13 cellular contexts compared by ENCODE assay signal in the genomic region with DNA sequence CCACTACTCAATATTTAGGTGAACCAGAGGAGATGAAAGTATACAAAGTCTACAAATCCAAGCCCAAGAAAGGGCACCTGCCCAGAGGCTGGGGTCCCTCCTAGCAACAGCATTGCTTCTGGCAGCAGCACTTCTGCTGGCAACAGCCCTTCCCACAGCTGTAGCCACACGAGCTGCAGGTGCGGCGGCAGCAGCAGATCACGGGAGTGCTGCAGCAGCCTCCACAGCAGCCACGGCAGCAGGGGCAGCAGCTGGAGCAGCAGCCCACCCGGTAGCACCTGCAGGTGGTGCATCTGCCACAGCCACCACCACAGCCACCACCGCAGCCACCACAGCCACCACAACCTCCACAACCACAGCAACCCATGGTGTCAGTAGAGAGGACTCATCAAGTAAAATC. TPM values are rescaled to one million over a fixed set of nuclear protein-coding genes. Genes with fewer than 3 reads are reported as not detected.
DNase-seq lines count a peak whose midpoint lies in the region; ATAC-seq, FAIRE-seq and TF ChIP-seq lines count a peak whose summit lies in the region.
"Not testable (repeated sequence)": the region's sequence is repeated elsewhere in the genome, so short reads cannot be mapped to it uniquely, and the experiment has no call there.
"Had no signal": no experiment of that assay in that cellular context is flagged by ENCODE, and none has a peak within 500 bp of the region (broad histone marks: within the 10 kb centered on the region; RNA-seq: fewer than 3 reads in every experiment).

A gene with protein sequence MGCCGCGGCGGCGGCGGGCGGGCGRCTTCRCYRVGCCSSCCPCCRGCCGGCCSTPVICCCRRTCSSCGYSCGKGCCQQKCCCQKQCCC (minus strand): TSS at position 367 of the 400 bp plus-strand sequence. CDS start 0 bp downstream, at position 367.

- in situ Hi-C loops in brain microvascular endothelial cell (cut with HindIII; ENCODE audit: low pct_ligation_motif_present, low sequenced_read_pairs); HepG2 (cut with HindIII; ENCODE audit: extremely low pct_ligation_motif_present, low pct_unique_long_range_greater_than_20kb): not testable (repeated sequence)

- not testable (repeated sequence) for TF ChIP-seq CTCF in GM06990 (IDR thresholded peaks at IDR 0.05; ENCODE audit: insufficient read depth, low read length, poor library complexity, severe bottlenecking); RWPE2 (IDR thresholded peaks at IDR 0.05; ENCODE audit: poor library complexity, severe bottlenecking); brain microvascular endothelial cell (IDR thresholded peaks at IDR 0.05; ENCODE audit: low read depth, low read length, missing control alignments); HepG2 (CRISPR knock-in tag; IDR thresholded peaks at IDR 0.05); osteoblast (IDR thresholded peaks at IDR 0.05; ENCODE audit: extremely low read depth, low read depth, low read length)

- peaks cover 16 to 21% (median 19%) of the 10 kb centered on the region in 3 donors for H3K4me1 Mint-ChIP-seq in IgD-negative memory B cell

- not testable (repeated sequence) for H3K36me3 Mint-ChIP-seq in IgD-negative memory B cell

- CTCF ChIA-PET in HepG2 (lab: Yijun Ruan, JAX; ENCODE audit: low intra/inter-chr PET ratio, low total read pairs), result not testable (repeated sequence)

- H3K27ac ChIP-seq in ACC112 (ENCODE audit: low read depth, low read length) (peak within 1 kb of the TSS; percentile 98), RWPE2 (ENCODE audit: poor library complexity, severe bottlenecking) (peak within 1 kb of the TSS; percentile 52), brain microvascular endothelial cell (peak within 1 kb of the TSS; percentile 66), esophagus (ENCODE audit: low read depth in 2 of 2, low read length in 1 of 2) (peak within 1 kb of the TSS; percentile 25 to 60), osteoblast (ENCODE audit: low read depth, low read length) (peak within 1 kb of the TSS; percentile 91)
- not testable (repeated sequence) for H3K27ac ChIP-seq in HepG2 (ENCODE audit: extremely low read length, insufficient read depth, low read length)

- intact Hi-C loops in HepG2 (cut with micrococcal nuclease; ENCODE audit: unreplicated experiment), result not testable (repeated sequence)

- POLR2A ChIA-PET in HepG2 (lab: Yijun Ruan, JAX), result not testable (repeated sequence)

- H3K9ac ChIP-seq in HepG2 (ENCODE audit: insufficient read depth, low read depth, low read length), result not testable (repeated sequence)

- not testable (repeated sequence) for H4K20me1 ChIP-seq in HepG2 (ENCODE audit: insufficient read depth, low read length); osteoblast (ENCODE audit: insufficient read depth, low read length)

- not testable (repeated sequence) for H3K27me3 Mint-ChIP-seq in IgD-negative memory B cell

- TF ChIP-seq RAD21 in HepG2 (CRISPR knock-in tag; IDR thresholded peaks at IDR 0.05), result not testable (repeated sequence)

- not testable (repeated sequence) for H3K36me3 ChIP-seq in ACC112 (ENCODE audit: insufficient read depth, low read length); GM06990 (ENCODE audit: control insufficient read depth, insufficient read depth, low read length); RWPE2 (ENCODE audit: low read depth); brain microvascular endothelial cell (replicated peaks); esophagus (ENCODE audit: control insufficient read depth in 2 of 2, insufficient read depth in 2 of 2, low read length in 1 of 2); HepG2 (replicated peaks in 1 of 2; ENCODE audit: control insufficient read depth in 1 of 2, insufficient read depth in 2 of 2, low read length in 2 of 2); osteoblast (ENCODE audit: insufficient read depth, low read length)

- TF ChIP-seq POLR2A in HepG2 (IDR thresholded peaks at IDR 0.05; ENCODE audit: insufficient read depth in 1 of 2, low read depth in 2 of 2, low read length in 2 of 2), result not testable (repeated sequence)

- not testable (repeated sequence) for H3K4me1 ChIP-seq in ACC112 (ENCODE audit: control insufficient read depth, insufficient read depth, low read length, unreplicated experiment); esophagus (ENCODE audit: control insufficient read depth in 2 of 2, insufficient read depth in 2 of 2, low read length in 1 of 2); HepG2 (ENCODE audit: insufficient read depth, low read length)
- H3K4me1 ChIP-seq in RWPE2 (ENCODE audit: insufficient read depth, poor library complexity, severe bottlenecking) (peaks cover 24% of the 10 kb centered on the region), osteoblast (ENCODE audit: insufficient read depth, low read length) (peaks cover 15% of the 10 kb centered on the region)

- peak; percentile 49 for DNase-seq in GM06990 (ENCODE audit: extremely low read depth, insufficient read length)
- DNase-seq in RWPE2 (ENCODE audit: low spot score); brain microvascular endothelial cell; HepG2 (ENCODE audit: low spot score); osteoblast (ENCODE audit: insufficient read length, low spot score, missing footprints): not testable (repeated sequence)

- BruUV-seq in HepG2 (replicated peaks; lab: Mats Ljungman, UMichigan), result not testable (repeated sequence)

- FAIRE-seq in HepG2 (lab: Jason Lieb, UNC), result not testable (repeated sequence)

- 78 to 80% methylated on average over 7 of the region's 7 CpGs for WGBS in esophagus, 2 donors
- 67% methylated on average over 3 of the region's 7 CpGs for WGBS in HepG2 (ENCODE audit: low lambda C conversion rate)

- not testable (repeated sequence) for H3K4me3 ChIP-seq in ACC112 (ENCODE audit: low read depth, low read length); GM06990 (replicated peaks; ENCODE audit: low read depth, low read length); RWPE2 (ENCODE audit: severe bottlenecking); brain microvascular endothelial cell (ENCODE audit: low read depth, low read length); esophagus (ENCODE audit: low read depth in 1 of 2, low read length in 2 of 2); HepG2 (replicated peaks in 1 of 3; ENCODE audit: insufficient read depth in 1 of 3, low read depth in 2 of 3, low read length in 3 of 3); osteoblast (ENCODE audit: insufficient read depth, low read length)

- H3K27ac Mint-ChIP-seq in IgD-negative memory B cell, result peak within 1 kb of the TSS; percentile 79 to 95 (median 84)

- TF ChIP-seq EP300 in HepG2 (IDR thresholded peaks at IDR 0.05; ENCODE audit: low read depth in 2 of 2, low read length in 2 of 2); HepG2 (CRISPR knock-in tag; IDR thresholded peaks at IDR 0.05; ENCODE audit: borderline replicate concordance): not testable (repeated sequence)

- H3K4me3 Mint-ChIP-seq in IgD-negative memory B cell, result peak within 1 kb of the TSS in 2 of 4 donors; percentile 24 to 66

- not testable (repeated sequence) for ATAC-seq in RWPE2 (ENCODE audit: low read depth)
- ATAC-seq in HepG2, result peak; percentile 18; the same call in 2 of the 3 replicates

- peak within 1 kb of the TSS; percentile 36 for H3K4me2 ChIP-seq in HepG2 (ENCODE audit: low read depth, low read length)
- H3K4me2 ChIP-seq in osteoblast (ENCODE audit: insufficient read depth, low read length), result peak within 1 kb of the TSS; percentile 48

- not testable (repeated sequence) for H3K9me3 ChIP-seq in RWPE2 (ENCODE audit: severe bottlenecking); esophagus (ENCODE audit: control insufficient read depth in 2 of 2, insufficient read depth in 1 of 2, low read depth in 1 of 2, low read length in 1 of 2); HepG2 (ENCODE audit: low read length); osteoblast (ENCODE audit: low read depth, low read length)

- not testable (repeated sequence) for H3K9me3 Mint-ChIP-seq in IgD-negative memory B cell

- H3K79me2 ChIP-seq in ACC112 (ENCODE audit: control insufficient read depth, insufficient read depth, low read length, unreplicated experiment); HepG2 (ENCODE audit: insufficient read depth, low read length); osteoblast (ENCODE audit: insufficient read depth, low read length): not testable (repeated sequence)

- H2AFZ ChIP-seq in ACC112 (ENCODE audit: low read length, unreplicated experiment); HepG2 (ENCODE audit: low read length); osteoblast (ENCODE audit: low read length): not testable (repeated sequence)

- H3K27me3 ChIP-seq in ACC112 (ENCODE audit: insufficient read depth, low read length); GM06990 (replicated peaks; ENCODE audit: control insufficient read depth, insufficient read depth, low read length); RWPE2 (ENCODE audit: insufficient read depth, poor library complexity, severe bottlenecking); brain microvascular endothelial cell (replicated peaks); esophagus (ENCODE audit: control insufficient read depth in 1 of 2, insufficient read depth in 2 of 2, low read length in 2 of 2); osteoblast (ENCODE audit: insufficient read depth, low read length): not testable (repeated sequence)
- H3K27me3 ChIP-seq in HepG2 (ENCODE audit: control insufficient read depth in 1 of 2, insufficient read depth in 2 of 2, low read length in 2 of 2), result peaks cover 0 to 12% of the 10 kb centered on the region in 2 experiments; a peak in 2 of 5 replicates

RNA-seq across cellular contexts. Expression of the gene that starts here (rescaled TPM):
- not detected for polyA plus RNA-seq in IgD-negative memory B cell
- polyA plus RNA-seq in esophagus, result not detected
- not detected in 2 replicates for total RNA-seq in HepG2 (2016; rRNA removed; fragmentation: Illumina TruSeq; extraction: Trizol)
- total RNA-seq in HepG2 (2016; cell fraction: cytosol; rRNA removed; fragmentation: Illumina TruSeq; extraction: Trizol; ENCODE audit: low read depth), result not detected in 2 replicates
- total RNA-seq in HepG2 (2016; cell fraction: insoluble cytoplasmic fraction; rRNA removed; fragmentation: Illumina TruSeq; extraction: Trizol), result not detected in 2 replicates
- total RNA-seq in HepG2 (2016; cell fraction: membrane; rRNA removed; fragmentation: Illumina TruSeq; extraction: Trizol), result not detected in 2 replicates
- total RNA-seq in HepG2 (2016; cell fraction: nucleus; rRNA removed; fragmentation: Illumina TruSeq; extraction: Trizol), result not detected in 2 replicates
- not detected in 2 replicates for polyA plus RNA-seq in HepG2 (2011; rRNA removed)
- polyA plus RNA-seq in HepG2 (2011; cell fraction: cytosol; rRNA removed), result not detected in 2 replicates
- not detected in 2 replicates for polyA plus RNA-seq in HepG2 (2011; cell fraction: nucleus; rRNA removed)
- not detected in 2 replicates for polyA plus RNA-seq in HepG2 (2012)
- not detected in 2 replicates for polyA plus RNA-seq in HepG2 (2016; cell fraction: cytosol; fragmentation: Illumina TruSeq; extraction: Trizol; ENCODE audit: low read depth)
- not detected in 2 replicates for polyA plus RNA-seq in HepG2 (2016; cell fraction: insoluble cytoplasmic fraction; fragmentation: Illumina TruSeq; extraction: Trizol; ENCODE audit: low read depth)
- polyA plus RNA-seq in HepG2 (2016; cell fraction: membrane; fragmentation: Illumina TruSeq; extraction: Trizol; ENCODE audit: low read depth), result not detected in 2 replicates
- not detected in 2 replicates for polyA plus RNA-seq in HepG2 (2016; cell fraction: nucleus; fragmentation: Illumina TruSeq; extraction: Trizol; ENCODE audit: insufficient read depth, low read depth)
- not detected in 2 replicates for polyA minus RNA-seq in HepG2 (2011; rRNA and poly(A)+ RNA removed; ENCODE audit: low replicate concordance)
- polyA minus RNA-seq in HepG2 (2011; cell fraction: cytosol; rRNA and poly(A)+ RNA removed), result not detected in 2 replicates
- polyA minus RNA-seq in HepG2 (2011; cell fraction: nucleus; rRNA and poly(A)+ RNA removed), result not detected in 2 replicates
- not detected in 2 replicates for total RNA-seq in osteoblast
- total RNA-seq: Caco-2; CD8-positive, alpha-beta T cell; HT-29; LHCN-M2; RPMI7951 had no signal

Comparison
In these comparisons a context has a peak if more than half of its experiments do, and no peak if none do; other contexts are left out.
1. Peak in ATAC-seq and H3K4me2 ChIP-seq in HepG2; RNA of the gene not detected or under 1 TPM.